18 cellular contexts compared by ENCODE assay signal in genomic region chr5:5350101-5350500, GRCh38.
DNase-seq lines count a peak whose midpoint lies in the region; FAIRE-seq and TF ChIP-seq lines count a peak whose summit lies in the region.
"Had no signal": no experiment of that assay in that cellular context is flagged by ENCODE, and none has a peak within 500 bp of the region (broad histone marks: within the 10 kb centered on the region; RNA-seq: fewer than 3 reads in every experiment).

No MANE protein-coding gene starts in this region.

- DNase-seq in H4 (ENCODE audit: low spot score) (peak; percentile 57), RCC 7860 (ENCODE audit: low spot score) (peak; percentile 82), choroid plexus epithelial cell (ENCODE audit: low read depth) (peak; percentile 66), skeletal muscle cell (ENCODE audit: low read depth) (peak; percentile 53), SW 1271 (lab: John Stamatoyannopoulos, UW) (no peak), AML-193 (lab: John Stamatoyannopoulos, UW) (no peak)
- no peak for DNase-seq in stimulated activated CD4-positive, alpha-beta T cell treated with anti-CD3 and anti-CD28 coated beads, Interleukin-15, amount 100 ng/mL, for 24 hours
- DNase-seq: activated CD4-positive, alpha-beta memory T cell treated with anti-CD3 and anti-CD28 coated beads for 36 hours; activated CD4-positive, CD25-positive, alpha-beta regulatory T cell; CD4-positive, alpha-beta memory T cell; head of caudate nucleus; left lung; NCI-H1417 treated with DMSO at 0.1 percent for 48 hours; sigmoid colon; stimulated activated CD4-positive, alpha-beta T cell treated with anti-CD3 and anti-CD28 coated beads, Interleukin-1b, Interleukin-23, amount 100 ng/mL, for 48 hours; testis had no signal

- FAIRE-seq in RCC 7860 (lab: Jason Lieb, UNC), result peak; percentile 74
- FAIRE-seq: bronchial epithelial cell, endometrium had no signal

- H3K4me3 ChIP-seq in choroid plexus epithelial cell (ENCODE audit: low read depth, low read length) (peak overlapping the region; percentile 4), skeletal muscle cell (ENCODE audit: low read depth, low read length) (no peak overlapping the region)
- H3K4me3 ChIP-seq: left lung, sigmoid colon, testis had no signal

- TF ChIP-seq CTCF in choroid plexus epithelial cell (conservative IDR thresholded peaks at IDR 0.05; ENCODE audit: low read depth, low read length), result no peak

Comparison
In these comparisons a context has a peak if more than half of its experiments do, and no peak if none do; other contexts are left out.
1. DNase-seq: peak in H4 (single experiment), RCC 7860 (single experiment), choroid plexus epithelial cell (single experiment) and skeletal muscle cell (single experiment); none in SW 1271 (0 of 2), AML-193 (0 of 2) and stimulated activated CD4-positive, alpha-beta T cell treated with anti-CD3 and anti-CD28 coated beads, Interleukin-15, amount 100 ng/mL, for 24 hours (single experiment).